In the genomic region with DNA sequence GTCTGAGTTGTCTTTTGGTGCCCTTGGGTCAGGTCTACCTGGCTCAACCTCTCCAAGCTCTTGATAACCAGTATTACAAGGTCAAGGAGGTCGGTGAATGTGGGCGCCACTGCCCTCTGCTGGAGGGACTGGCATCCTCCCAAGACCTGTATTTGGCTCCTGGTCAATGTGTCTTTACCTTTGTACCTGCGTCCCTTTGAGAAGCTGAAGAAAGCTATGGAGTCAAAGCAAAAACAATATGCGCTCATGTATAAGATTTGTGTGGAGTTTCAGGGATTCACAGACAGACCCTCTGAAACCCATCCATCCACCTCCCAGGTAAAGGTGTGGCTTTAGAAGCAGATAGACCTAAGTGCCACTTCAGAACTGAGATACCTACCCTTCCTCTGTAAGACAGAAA, we compare ENCODE assay signal across 8 cellular contexts.
DNase-seq lines count a peak whose midpoint lies in the region; ATAC-seq and TF ChIP-seq lines count a peak whose summit lies in the region.

No MANE protein-coding gene starts in this region.

- DNase-seq in Ammon's horn (ENCODE audit: low spot score) = peak; percentile 32
- peak; percentile 66 for DNase-seq in H7
- peak; percentile 23 to 49 for DNase-seq in SJSA1 (ENCODE audit: low read depth in 1 of 2, low spot score in 2 of 2)
- peak; percentile 68 for DNase-seq in activated gamma-delta T cell treated with anti-CD3 and anti-CD28 coated beads, Interleukin-2, amount 50 U/mL, for 16 hours (ENCODE audit: low read depth)
- no peak for DNase-seq in right atrium auricular region (ENCODE audit: low spot score)
- peak; percentile 78 for DNase-seq in stimulated activated CD4-positive, alpha-beta T cell treated with anti-CD3 and anti-CD28 coated beads, Interleukin-1b, Interleukin-23, amount 100 ng/mL, for 48 hours

- no peak for ATAC-seq in HG03439 (IDR thresholded peaks at IDR 0.05; ENCODE audit: unreplicated experiment)
- ATAC-seq in HG02588 (IDR thresholded peaks at IDR 0.05; ENCODE audit: unreplicated experiment) = no peak

- TF ChIP-seq CTCF in right atrium auricular region (IDR thresholded peaks at IDR 0.05) = peak; percentile 28 to 64

- H3K27ac ChIP-seq in SJSA1 (no peak overlapping the region), right atrium auricular region (no peak overlapping the region)

- H3K4me3 ChIP-seq in H7 (ENCODE audit: insufficient read depth, low read depth, low read length) = no peak overlapping the region
- H3K4me3 ChIP-seq in SJSA1 = no peak overlapping the region
- H3K4me3 ChIP-seq in right atrium auricular region = no peak overlapping the region

- no peaks in the 10 kb centered on the region for H3K9me3 ChIP-seq in SJSA1 (replicated peaks)
- H3K9me3 ChIP-seq in right atrium auricular region = no peaks in the 10 kb centered on the region

- H3K27me3 ChIP-seq in H7 (ENCODE audit: control insufficient read depth, insufficient read depth, low read length) (no peaks in the 10 kb centered on the region), SJSA1 (replicated peaks) (no peaks in the 10 kb centered on the region; the same call in 1 of the 2 replicates), right atrium auricular region (no peaks in the 10 kb centered on the region)

- no peaks in the 10 kb centered on the region for H3K36me3 ChIP-seq in H7 (replicated peaks; ENCODE audit: control insufficient read depth, insufficient read depth, low read length)
- H3K36me3 ChIP-seq in SJSA1 = no peaks in the 10 kb centered on the region
- H3K36me3 ChIP-seq in right atrium auricular region = no peaks in the 10 kb centered on the region

- H3K4me1 ChIP-seq in SJSA1 (replicated peaks) = no peaks in the 10 kb centered on the region
- H3K4me1 ChIP-seq in right atrium auricular region = no peaks in the 10 kb centered on the region
